ENCODE assay signal across 2 cellular contexts in the genomic region with DNA sequence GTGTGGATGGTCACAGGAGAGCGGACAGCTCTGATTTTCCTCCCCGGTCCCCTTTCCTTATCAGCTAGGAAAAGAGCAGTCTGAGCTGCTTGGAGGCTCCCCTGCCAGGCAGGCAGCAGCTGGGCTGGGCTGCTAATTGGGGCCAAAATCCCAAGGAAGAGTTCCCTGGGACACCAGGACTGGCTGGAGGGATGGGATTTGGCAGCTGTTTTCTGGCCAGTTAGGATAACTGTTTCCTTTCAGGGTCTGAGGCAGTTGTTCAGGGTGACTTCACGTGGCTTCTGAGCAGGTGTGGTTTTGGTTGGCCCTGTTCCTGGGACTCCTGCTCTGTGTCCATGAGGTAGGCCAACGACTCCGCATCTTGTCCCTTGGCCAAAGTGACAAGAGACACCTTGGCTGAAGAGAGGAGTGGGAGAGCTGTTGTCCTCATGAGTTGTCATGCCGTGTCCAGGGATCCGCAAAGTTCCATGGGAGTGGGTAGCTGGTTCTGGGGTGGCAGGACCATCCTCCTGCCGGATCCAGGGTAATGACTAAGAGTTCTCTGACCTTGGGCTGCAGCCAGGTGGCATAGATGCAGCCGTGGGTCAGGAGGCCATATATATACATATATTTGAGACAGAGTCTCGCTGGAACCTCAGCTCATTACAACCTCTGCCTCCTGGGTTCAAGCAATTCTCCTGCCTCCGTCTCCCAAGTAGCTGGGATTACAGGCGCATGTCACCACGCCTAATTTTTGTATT.
TF ChIP-seq lines count a peak whose summit lies in the region.

No MANE protein-coding gene starts in this region.

TF ChIP-seq in IMR-90, 13 proteins besides CTCF, POLR2A, EP300 and RAD21:
- TF ChIP-seq BHLHE40 (IDR thresholded peaks at IDR 0.05; ENCODE audit: low read depth, low read length) (no peak), FOS (IDR thresholded peaks at IDR 0.05; ENCODE audit: low read depth, low read length) (no peak), CHD1 (IDR thresholded peaks at IDR 0.05; ENCODE audit: low read depth, low read length) (no peak), RCOR1 (IDR thresholded peaks at IDR 0.05; ENCODE audit: insufficient replicate concordance, low read length) (no peak), ELK1 (IDR thresholded peaks at IDR 0.05; ENCODE audit: borderline replicate concordance, low read depth, low read length) (no peak), MAZ (IDR thresholded peaks at IDR 0.05; ENCODE audit: borderline replicate concordance, low read depth, low read length) (no peak), RFX5 (IDR thresholded peaks at IDR 0.05; ENCODE audit: low read depth, low read length) (no peak), NFE2L2 (IDR thresholded peaks at IDR 0.05; ENCODE audit: low read depth, low read length) (no peak), USF2 (IDR thresholded peaks at IDR 0.05; ENCODE audit: low read depth, low read length) (no peak), MXI1 (IDR thresholded peaks at IDR 0.05; ENCODE audit: borderline replicate concordance, low read depth, low read length) (no peak), MAFK (IDR thresholded peaks at IDR 0.05; ENCODE audit: low read depth, low read length) (no peak), CEBPB (IDR thresholded peaks at IDR 0.05; ENCODE audit: low read depth, low read length) (no peak), SMC3 (IDR thresholded peaks at IDR 0.05; ENCODE audit: low read depth, low read length) (no peak)

TF ChIP-seq in GM12878, 131 proteins besides CTCF, POLR2A, EP300 and RAD21:
- TF ChIP-seq CHD1 (IDR thresholded peaks at IDR 0.05; ENCODE audit: low read depth, low read length) (no peak), ZNF622 (IDR thresholded peaks at IDR 0.05) (no peak)
